ENCODE assay signal across 25 cellular contexts in genomic region chr12:27340971-27341370, GRCh38. TPM values are rescaled to one million over a fixed set of nuclear protein-coding genes. Genes with fewer than 3 reads are reported as not detected.
DNase-seq lines count a peak whose midpoint lies in the region; ATAC-seq, FAIRE-seq and TF ChIP-seq lines count a peak whose summit lies in the region.
"Had no signal": no experiment of that assay in that cellular context is flagged by ENCODE, and none has a peak within 500 bp of the region (broad histone marks: within the 10 kb centered on the region; RNA-seq: fewer than 3 reads in every experiment).

No MANE protein-coding gene starts in this region.

- H3K27ac ChIP-seq in astrocyte (ENCODE audit: low read depth, low read length): no peak overlapping the region
- no peak overlapping the region for H3K27ac ChIP-seq in prostate gland
- H3K27ac ChIP-seq in RWPE1: no peak overlapping the region
- H3K27ac ChIP-seq: Peyer's patch, SJCRH30 had no signal

- CTCF ChIA-PET in RWPE1 (lab: Yijun Ruan, JAX): no interaction called here

- H3K27ac Mint-ChIP-seq in astrocyte (ENCODE audit: unreplicated experiment): peak overlapping the region; percentile 29
- H3K27ac Mint-ChIP-seq: CD4-positive, CD25-positive, alpha-beta regulatory T cell had no signal

- POLR2A ChIA-PET in RWPE1 (lab: Yijun Ruan, JAX; ENCODE audit: low non-redundant PET): no interaction called here

- TF ChIP-seq CTCF in astrocyte (IDR thresholded peaks at IDR 0.05; ENCODE audit: insufficient read depth, low read depth, low read length): no peak
- no peak for TF ChIP-seq CTCF in prostate gland (IDR thresholded peaks at IDR 0.05)
- no peak for TF ChIP-seq CTCF in RWPE1 (conservative IDR thresholded peaks at IDR 0.05; ENCODE audit: low read depth)

- no peaks in the 10 kb centered on the region for H3K27me3 ChIP-seq in astrocyte (ENCODE audit: insufficient read depth, low read length)
- H3K27me3 ChIP-seq in prostate gland (replicated peaks; ENCODE audit: insufficient read depth): no peaks in the 10 kb centered on the region
- H3K27me3 ChIP-seq: Peyer's patch, SJCRH30 had no signal

- H3K36me3 ChIP-seq in astrocyte (ENCODE audit: insufficient read depth, low read length) (no peaks in the 10 kb centered on the region), prostate gland (no peaks in the 10 kb centered on the region)
- H3K36me3 ChIP-seq: Peyer's patch, SJCRH30 had no signal

- FAIRE-seq in GM18507 (lab: Jason Lieb, UNC) (peak; percentile 36), astrocyte (lab: Jason Lieb, UNC) (no peak)
- FAIRE-seq: G401.6, H54, HepG2, K562 had no signal

- peaks cover 3% of the 10 kb centered on the region for H4K20me1 ChIP-seq in astrocyte (ENCODE audit: insufficient read depth, low read length)

- 87% methylated on average over 3 of the region's 3 CpGs for WGBS in prostate gland

- ATAC-seq in GM19023 (IDR thresholded peaks at IDR 0.05; ENCODE audit: unreplicated experiment): no peak
- ATAC-seq: HepG2, K562, SK-N-SH treated with all-trans-retinoic acid at 6 μM for 48 hours had no signal

- H3K4me1 Mint-ChIP-seq in astrocyte (ENCODE audit: low read depth, unreplicated experiment): peaks cover 38% of the 10 kb centered on the region

- H3K27me3 Mint-ChIP-seq in astrocyte (ENCODE audit: low read depth, unreplicated experiment): no peaks in the 10 kb centered on the region

- H3K79me2 ChIP-seq in astrocyte (ENCODE audit: insufficient read depth, low read length): peaks cover 75% of the 10 kb centered on the region

- H3K4me3 ChIP-seq in astrocyte (ENCODE audit: insufficient read depth, low read depth, low read length) (no peak overlapping the region), prostate gland (no peak overlapping the region)
- H3K4me3 ChIP-seq: K562, Peyer's patch, SJCRH30 had no signal

- peaks cover 35% of the 10 kb centered on the region for H3K4me1 ChIP-seq in astrocyte (ENCODE audit: insufficient read depth, low read length)
- no peaks in the 10 kb centered on the region for H3K4me1 ChIP-seq in prostate gland (replicated peaks)
- H3K4me1 ChIP-seq: Peyer's patch had no signal

- no peak for DNase-seq in GM18507 (ENCODE audit: extremely low spot score, insufficient read length, low read depth)
- DNase-seq in M059J (ENCODE audit: low read depth): peak; percentile 58
- DNase-seq in astrocyte (ENCODE audit: low read depth): no peak
- DNase-seq in fibroblast of gingiva (ENCODE audit: low read depth): peak; percentile 23
- DNase-seq in head of caudate nucleus: no peak
- no peak for DNase-seq in prostate gland (ENCODE audit: low spot score)
- DNase-seq in RWPE1 (ENCODE audit: low spot score): no peak
- DNase-seq: CD4-positive, CD25-positive, alpha-beta regulatory T cell; COR-L47; Kasumi-1; MM.1S; NCI-H1048; NCI-H1417; NCI-H1694 treated with DMSO at 0.1 percent for 48 hours; NCI-H2081; NCI-H2227 treated with DMSO at 0.1 percent for 48 hours; NCI-H69; Peyer's patch; SJCRH30 had no signal

- no peaks in the 10 kb centered on the region for H3K9me3 Mint-ChIP-seq in astrocyte (ENCODE audit: unreplicated experiment)

- peak overlapping the region; percentile 34 for H3K4me2 ChIP-seq in astrocyte (ENCODE audit: low read length)

- no peak overlapping the region for H2AFZ ChIP-seq in astrocyte (ENCODE audit: low read depth, low read length)

- no peak for TF ChIP-seq POLR2A in prostate gland (IDR thresholded peaks at IDR 0.05)

- no peak overlapping the region for H3K9ac ChIP-seq in astrocyte (ENCODE audit: low read length)

- no peak overlapping the region for H3K4me3 Mint-ChIP-seq in astrocyte (ENCODE audit: unreplicated experiment)
- H3K4me3 Mint-ChIP-seq: CD4-positive, CD25-positive, alpha-beta regulatory T cell had no signal

- H3K9me3 ChIP-seq in astrocyte (ENCODE audit: insufficient read depth, low read depth, low read length) (no peaks in the 10 kb centered on the region), prostate gland (no peaks in the 10 kb centered on the region)
- H3K9me3 ChIP-seq: Peyer's patch, SJCRH30 had no signal

- intact Hi-C loops in head of caudate nucleus (cut with DNase I): no loop called here
- intact Hi-C loops in prostate gland (cut with DNase I): no loop called here

- no peaks in the 10 kb centered on the region for H3K36me3 Mint-ChIP-seq in astrocyte (ENCODE audit: low read depth, unreplicated experiment)
- H3K36me3 Mint-ChIP-seq: CD4-positive, CD25-positive, alpha-beta regulatory T cell had no signal

RNA-seq across cellular contexts. Expression of gene BMAL2, which starts 8.3 kb away (rescaled TPM):
- total RNA-seq in M059J (2014; rRNA removed; shearing (Covaris generic)): 22.8 and 36.0 TPM in 2 replicates
- 12.1 and 13.6 TPM in 2 replicates for total RNA-seq in astrocyte
- total RNA-seq in prostate gland: 1 to 10 TPM; 2.0 to 2.5 TPM

Comparison
In these comparisons a context has a peak if more than half of its experiments do, and no peak if none do; other contexts are left out.
1. DNase-seq: peak in M059J (single experiment) and fibroblast of gingiva (single experiment); none in GM18507 (single experiment), astrocyte (single experiment), head of caudate nucleus (0 of 42), prostate gland (single experiment) and RWPE1 (single experiment).